ENCODE assay signal across 34 cellular contexts in genomic region chr14:99313234-99313633, GRCh38.
"Had no signal": no experiment of that assay in that cellular context is flagged by ENCODE, and none has a peak within 500 bp of the region (broad histone marks: within the 10 kb centered on the region; RNA-seq: fewer than 3 reads in every experiment).

No MANE protein-coding gene starts in this region.

- DNase-seq: activated B cell treated with CpG ODN at 0.5 μM for 24 hours; activated CD4-positive, alpha-beta memory T cell treated with anti-CD3 and anti-CD28 coated beads for 36 hours; activated CD4-positive, alpha-beta T cell treated with anti-CD3 and anti-CD28 coated beads for 48 hours; activated CD4-positive, alpha-beta T cell treated with anti-CD3 and anti-CD28 coated beads, Interleukin-2, amount 50 U/mL, for 1 hour; activated CD4-positive, alpha-beta T cell treated with anti-CD3 and anti-CD28 coated beads, Interleukin-2, amount 50 U/mL, for 4 hours; activated CD4-positive, CD25-positive, alpha-beta regulatory T cell treated with anti-CD3 and anti-CD28 coated beads, Interleukin-2, amount 50 U/mL, for 72 hours; activated CD8-positive, alpha-beta memory T cell treated with anti-CD3 and anti-CD28 coated beads, Interleukin-2, amount 50 U/mL, for 4 hours; activated CD8-positive, alpha-beta T cell treated with anti-CD3 and anti-CD28 coated beads for 36 hours; activated gamma-delta T cell treated with Interleukin-2 at 50 U/mL for 16 hours; activated naive CD4-positive, alpha-beta T cell; activated naive CD4-positive, alpha-beta T cell treated with anti-CD3 and anti-CD28 coated beads for 36 hours; activated naive CD4-positive, alpha-beta T cell treated with anti-CD3 and anti-CD28 coated beads, Interleukin-2, amount 50 U/mL, for 16 hours; activated naive CD8-positive, alpha-beta T cell treated with anti-CD3 and anti-CD28 coated beads for 36 hours; activated T-cell treated with anti-CD3 and anti-CD28 coated beads for 4 hours; activated T-cell treated with anti-CD3 and anti-CD28 coated beads, Interleukin-2, amount 50 U/mL, for 1 hour; activated T-cell treated with anti-CD3 and anti-CD28 coated beads, Interleukin-2, amount 50 U/mL, for 4 hours; activated T-cell treated with anti-CD3 and anti-CD28 coated beads, Interleukin-2, amount 50 U/mL, for 72 hours; adrenal gland; amniotic stem cell; caudate nucleus; cerebellar nuclear complex; SW 1271; T-helper 1 cell; T-helper 2 cell; T-helper 9 cell had no signal

- H3K27me3 Mint-ChIP-seq: activated B cell treated with CpG ODN at 0.5 μM for 24 hours; activated CD4-positive, alpha-beta memory T cell treated with anti-CD3 and anti-CD28 coated beads for 36 hours; activated CD8-positive, alpha-beta T cell treated with anti-CD3 and anti-CD28 coated beads for 36 hours; central memory CD8-positive, alpha-beta T cell had no signal

- H3K36me3 Mint-ChIP-seq: activated CD4-positive, alpha-beta memory T cell treated with anti-CD3 and anti-CD28 coated beads for 36 hours; brain had no signal

- H3K36me3 ChIP-seq: adrenal gland, cardiac muscle cell had no signal

- H3K4me3 Mint-ChIP-seq: activated B cell treated with CpG ODN at 0.5 μM for 24 hours; activated CD4-positive, alpha-beta memory T cell treated with anti-CD3 and anti-CD28 coated beads for 36 hours; activated CD8-positive, alpha-beta T cell treated with anti-CD3 and anti-CD28 coated beads for 36 hours; activated naive CD4-positive, alpha-beta T cell treated with anti-CD3 and anti-CD28 coated beads for 36 hours; activated naive CD8-positive, alpha-beta T cell treated with anti-CD3 and anti-CD28 coated beads for 36 hours; activated T-cell treated with anti-CD3 and anti-CD28 coated beads, Interleukin-2, amount 50 U/mL, for 4 hours; activated T-cell treated with anti-CD3 and anti-CD28 coated beads, Interleukin-2, amount 50 U/mL, for 72 hours; activated T-helper 1 cell treated with anti-CD3 and anti-CD28 coated beads, Interleukin-12 subunit alpha, Interleukin-12 subunit beta, Interleukin-2, Interleukin-4 antibody, amounts not matched to agents 30 ng/mL and 10 ng/mL and 1 ng/mL, durations not matched to agents 14 hours and 24 hours and 36 hours; activated T-helper 17 cell treated with anti-CD3 and anti-CD28 coated beads, Interleukin-2, amount 50 U/mL, for 72 hours; brain; central memory CD8-positive, alpha-beta T cell; T-helper 1 cell treated with Interleukin-12 subunit alpha and Interleukin-12 subunit beta and Interleukin-4 antibody, amounts not matched to agents 30 μg/mL and 1 μg/mL, for 36 hours; T-helper 2 cell treated with Interferon-gamma antibody and Interleukin-4, amounts not matched to agents 5 μg/mL and 100 μg/mL, for 36 hours had no signal

- H3K4me3 ChIP-seq: adrenal gland, cardiac muscle cell had no signal

- H3K27me3 ChIP-seq: adrenal gland, cardiac muscle cell had no signal

- H3K27ac ChIP-seq: adrenal gland, cardiac muscle cell, VCaP had no signal

- H3K4me1 Mint-ChIP-seq: activated B cell treated with CpG ODN at 0.5 μM for 24 hours; activated T-helper 17 cell treated with anti-CD3 and anti-CD28 coated beads, Interleukin-2, amount 50 U/mL, for 72 hours; brain had no signal

- H3K27ac Mint-ChIP-seq: activated B cell treated with CpG ODN at 0.5 μM for 24 hours; activated CD4-positive, alpha-beta memory T cell treated with anti-CD3 and anti-CD28 coated beads for 36 hours; activated CD8-positive, alpha-beta T cell treated with anti-CD3 and anti-CD28 coated beads for 36 hours; activated naive CD4-positive, alpha-beta T cell treated with anti-CD3 and anti-CD28 coated beads for 36 hours; activated naive CD4-positive, alpha-beta T cell treated with anti-CD3 and anti-CD28 coated beads, Interleukin-2, amount 50 U/mL, for 72 hours; activated naive CD8-positive, alpha-beta T cell treated with anti-CD3 and anti-CD28 coated beads for 36 hours; activated T-cell treated with anti-CD3 and anti-CD28 coated beads, Interleukin-2, amount 50 U/mL, for 72 hours; activated T-helper 1 cell treated with anti-CD3 and anti-CD28 coated beads, Interleukin-12 subunit alpha, Interleukin-12 subunit beta, Interleukin-2, Interleukin-4 antibody, amounts not matched to agents 30 ng/mL and 10 ng/mL and 1 ng/mL, durations not matched to agents 14 hours and 24 hours and 36 hours; activated T-helper 17 cell treated with anti-CD3 and anti-CD28 coated beads, Interleukin-2, amount 50 U/mL, for 72 hours; brain; T-helper 1 cell treated with Interleukin-12 subunit alpha and Interleukin-12 subunit beta and Interleukin-4 antibody, amounts not matched to agents 30 μg/mL and 1 μg/mL, for 36 hours; T-helper 2 cell treated with Interferon-gamma antibody and Interleukin-4, amounts not matched to agents 5 μg/mL and 100 μg/mL, for 36 hours had no signal

- H3K9me3 Mint-ChIP-seq: activated T-helper 1 cell treated with anti-CD3 and anti-CD28 coated beads, Interleukin-12 subunit alpha, Interleukin-12 subunit beta, Interleukin-2, Interleukin-4 antibody, amounts not matched to agents 30 ng/mL and 10 ng/mL and 1 ng/mL, durations not matched to agents 14 hours and 24 hours and 36 hours; T-helper 1 cell treated with Interleukin-12 subunit alpha and Interleukin-12 subunit beta and Interleukin-4 antibody, amounts not matched to agents 30 μg/mL and 1 μg/mL, for 36 hours; T-helper 2 cell treated with Interferon-gamma antibody and Interleukin-4, amounts not matched to agents 5 μg/mL and 100 μg/mL, for 36 hours had no signal

- H3K4me1 ChIP-seq: adrenal gland had no signal
